ENCODE assay signal across 8 cellular contexts in genomic region chr3:194333212-194333980, GRCh38. TPM values are rescaled to one million over a fixed set of nuclear protein-coding genes. Genes with fewer than 3 reads are reported as not detected.
DNase-seq lines count a peak whose midpoint lies in the region; ATAC-seq and TF ChIP-seq lines count a peak whose summit lies in the region.

No MANE protein-coding gene starts in this region.

- H3K4me3 ChIP-seq in breast epithelium, result peak overlapping the region; percentile 19 to 66 (median 49)

- peaks cover 0 to 4% of the 10 kb centered on the region in 2 donors for H3K4me1 ChIP-seq in breast epithelium

- no peak overlapping the region for H3K27ac ChIP-seq in breast epithelium

- no peaks in the 10 kb centered on the region for H3K9me3 ChIP-seq in breast epithelium

- intact Hi-C loops in breast epithelium (cut with DNase I; ENCODE audit: low total_unique reads), result loop anchor here (10.0 kb wide), 1 partner anchor 71 kb away; no protein-coding TSS in a partner anchor

- DNase-seq in T follicular helper cell (ENCODE audit: low read depth) (peak; percentile 82), breast epithelium (ENCODE audit: low spot score in 2 of 2) (peak; percentile 72 to 91), kidney tubule cell (ENCODE audit: low spot score) (peak; percentile 80), SHP77 treated with DMSO at 0.1 percent for 48 hours (lab: John Stamatoyannopoulos, UW) (no peak), epidermal melanocyte (ENCODE audit: insufficient read length, low spot score) (no peak)
- DNase-seq in stimulated activated CD4-positive, alpha-beta T cell treated with anti-CD3 and anti-CD28 coated beads, Interleukin-1b, Interleukin-23, amount 100 ng/mL, for 48 hours, result peak; percentile 89

- TF ChIP-seq POLR2A in breast epithelium (IDR thresholded peaks at IDR 0.05), result no peak

- TF ChIP-seq CTCF in breast epithelium (IDR thresholded peaks at IDR 0.05), result peak; percentile 94 to 99 (median 97)

- no peaks in the 10 kb centered on the region for H3K27me3 ChIP-seq in breast epithelium

- peak; percentile 83 for ATAC-seq in GM18517 (IDR thresholded peaks at IDR 0.05; ENCODE audit: unreplicated experiment)
- peak; percentile 87 for ATAC-seq in HG03045 (IDR thresholded peaks at IDR 0.05; ENCODE audit: unreplicated experiment)

- no peaks in the 10 kb centered on the region for H3K36me3 ChIP-seq in breast epithelium

RNA-seq across cellular contexts. Expression of gene CPN2, which starts 17.7 kb away (rescaled TPM):
- under 1 TPM in 1 of 3 donors, not detected in 2; 0.16 TPM for total RNA-seq in breast epithelium

RNA-seq across cellular contexts. Expression of gene LRRC15, which starts 36.1 kb away (rescaled TPM):
- under 1 TPM; 0.15 to 0.48 (median 0.33) TPM for total RNA-seq in breast epithelium

Comparison
In these comparisons a context has a peak if more than half of its experiments do, and no peak if none do; other contexts are left out.
1. DNase-seq: peak in T follicular helper cell (single experiment), breast epithelium (2 of 2), kidney tubule cell (single experiment) and stimulated activated CD4-positive, alpha-beta T cell treated with anti-CD3 and anti-CD28 coated beads, Interleukin-1b, Interleukin-23, amount 100 ng/mL, for 48 hours (single experiment); none in SHP77 treated with DMSO at 0.1 percent for 48 hours (single experiment) and epidermal melanocyte (single experiment).